Comparison of ENCODE assay signal across 8 cellular contexts in the genomic region with DNA sequence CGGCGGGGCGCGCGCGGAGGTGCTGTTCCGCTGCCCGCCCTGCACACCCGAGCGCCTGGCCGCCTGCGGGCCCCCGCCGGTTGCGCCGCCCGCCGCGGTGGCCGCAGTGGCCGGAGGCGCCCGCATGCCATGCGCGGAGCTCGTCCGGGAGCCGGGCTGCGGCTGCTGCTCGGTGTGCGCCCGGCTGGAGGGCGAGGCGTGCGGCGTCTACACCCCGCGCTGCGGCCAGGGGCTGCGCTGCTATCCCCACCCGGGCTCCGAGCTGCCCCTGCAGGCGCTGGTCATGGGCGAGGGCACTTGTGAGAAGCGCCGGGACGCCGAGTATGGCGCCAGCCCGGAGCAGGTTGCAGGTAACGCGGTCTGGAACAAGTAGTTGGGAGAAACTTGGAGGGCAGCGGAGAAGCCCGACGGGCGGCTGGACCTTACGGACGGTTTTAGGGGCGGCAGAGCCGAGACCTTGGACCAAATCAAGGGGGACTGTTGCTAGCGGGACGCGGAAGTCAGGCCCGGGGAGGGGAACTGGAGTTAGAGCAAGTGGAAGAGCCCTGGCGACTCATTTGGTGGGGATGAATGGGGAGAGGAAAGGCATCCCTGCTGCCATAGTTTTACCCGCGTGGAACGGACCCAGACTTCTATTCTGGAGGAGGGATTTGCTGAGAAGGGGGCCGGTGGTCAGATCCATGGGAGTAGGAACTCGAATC. TPM values are rescaled to one million over a fixed set of nuclear protein-coding genes. Genes with fewer than 3 reads are reported as not detected.
DNase-seq lines count a peak whose midpoint lies in the region; ATAC-seq, FAIRE-seq and TF ChIP-seq lines count a peak whose summit lies in the region.

No MANE protein-coding gene starts in this region.

- CTCF ChIA-PET in PC-9 (lab: Charles Lee) = no interaction called here
- CTCF ChIA-PET in endothelial cell of umbilical vein (lab: Charles Lee) = interaction anchor here (1.6 to 3.3 kb wide), 2 partner anchors 33 to 115 kb away, joined by 4 to 20 read pairs; no protein-coding TSS in a partner anchor

- H3K4me3 ChIP-seq in PC-9 (peak overlapping the region; percentile 56), endothelial cell of umbilical vein (replicated peaks in 1 of 3; ENCODE audit: insufficient read depth in 1 of 3, low read depth in 1 of 3, low read length in 3 of 3) (peak overlapping the region; percentile 52 to 79 (median 59)), neural cell (ENCODE audit: low read length) (peak overlapping the region; percentile 98)

- H3K79me2 ChIP-seq in PC-9 (ENCODE audit: low read depth) = peaks cover 21% of the 10 kb centered on the region
- peaks cover 18% of the 10 kb centered on the region for H3K79me2 ChIP-seq in endothelial cell of umbilical vein (ENCODE audit: control insufficient read depth, insufficient read depth, low read length)
- H3K79me2 ChIP-seq in neural cell (replicated peaks; ENCODE audit: insufficient read depth, low read length) = peaks cover 26% of the 10 kb centered on the region

- H4K20me1 ChIP-seq in PC-9 (ENCODE audit: insufficient read depth) (no peaks in the 10 kb centered on the region), endothelial cell of umbilical vein (replicated peaks; ENCODE audit: control insufficient read depth, extremely low read depth, insufficient read depth, low read length) (no peaks in the 10 kb centered on the region), neural cell (ENCODE audit: insufficient read depth) (no peaks in the 10 kb centered on the region)

- H3K9me3 ChIP-seq in PC-9 (ENCODE audit: insufficient read depth, low read depth) = no peaks in the 10 kb centered on the region
- H3K9me3 ChIP-seq in endothelial cell of umbilical vein (replicated peaks; ENCODE audit: control insufficient read depth, insufficient read depth, low read length) = no peaks in the 10 kb centered on the region
- no peaks in the 10 kb centered on the region for H3K9me3 ChIP-seq in neural cell (ENCODE audit: low read length)

- H3K36me3 ChIP-seq in PC-9 (ENCODE audit: low read depth) = no peaks in the 10 kb centered on the region
- H3K36me3 ChIP-seq in endothelial cell of umbilical vein (ENCODE audit: control insufficient read depth in 2 of 2, extremely low read depth in 1 of 2, insufficient read depth in 2 of 2, low read length in 2 of 2) = no peaks in the 10 kb centered on the region
- no peaks in the 10 kb centered on the region for H3K36me3 ChIP-seq in neural cell (ENCODE audit: insufficient read depth, low read length)

- peak; percentile 38 for DNase-seq in NCI-H146 (lab: John Stamatoyannopoulos, UW)
- DNase-seq in NCI-H146 treated with DMSO at 0.1 percent for 48 hours (lab: John Stamatoyannopoulos, UW; ENCODE audit: unreplicated experiment) = no peak
- DNase-seq in PC-9 = peak in 1 of 2 experiments; percentile 37
- peak; percentile 55 for DNase-seq in endothelial cell of umbilical vein (ENCODE audit: low read depth, low spot score)
- DNase-seq in H4 (ENCODE audit: low spot score) = no peak
- DNase-seq in amygdala (lab: John Stamatoyannopoulos, UW) = no peak

- no peaks in the 10 kb centered on the region for H3K27me3 ChIP-seq in PC-9 (ENCODE audit: insufficient read depth, low read depth)
- peaks cover 6 to 9% of the 10 kb centered on the region in 2 experiments for H3K27me3 ChIP-seq in endothelial cell of umbilical vein (ENCODE audit: control insufficient read depth in 2 of 2, insufficient read depth in 2 of 2, low read length in 2 of 2)
- H3K27me3 ChIP-seq in neural cell (ENCODE audit: insufficient read depth, low read depth, low read length) = no peaks in the 10 kb centered on the region

- intact Hi-C loops in PC-9 (cut with micrococcal nuclease; ENCODE audit: unreplicated experiment) (loop anchor here (5.0 kb wide), 1 partner anchor 91 kb away; no protein-coding TSS in a partner anchor), endothelial cell of umbilical vein (cut with micrococcal nuclease) (loop anchor here (1.0 to 10.0 kb wide), 4 partner anchors 21 to 519 kb away; no protein-coding TSS in a partner anchor)

- peak; percentile 7 for TF ChIP-seq RAD21 in neural cell (conservative IDR thresholded peaks at IDR 0.05)

- no peak for TF ChIP-seq EP300 in neural cell (conservative IDR thresholded peaks at IDR 0.05; ENCODE audit: poor library complexity, severe bottlenecking)

- POLR2A ChIA-PET in PC-9 (lab: Charles Lee; ENCODE audit: unreplicated experiment) = no interaction called here
- POLR2A ChIA-PET in endothelial cell of umbilical vein (lab: Charles Lee) = no interaction called here

- no peak for TF ChIP-seq CTCF in PC-9 (conservative IDR thresholded peaks at IDR 0.05)
- TF ChIP-seq CTCF in endothelial cell of umbilical vein (IDR thresholded peaks at IDR 0.05; ENCODE audit: extremely low read depth in 1 of 2, insufficient read depth in 1 of 2, low read depth in 1 of 2, low read length in 2 of 2) = no peak
- TF ChIP-seq CTCF in neural cell (IDR thresholded peaks at IDR 0.05; ENCODE audit: poor library complexity, severe bottlenecking) = no peak

- TF ChIP-seq POLR2A in endothelial cell of umbilical vein (IDR thresholded peaks at IDR 0.05; ENCODE audit: low read depth, low read length) = no peak

- H3K27ac ChIP-seq in PC-9 (no peak overlapping the region), endothelial cell of umbilical vein (ENCODE audit: insufficient read depth, low read depth, low read length) (no peak overlapping the region), neural cell (ENCODE audit: low read length) (no peak overlapping the region)

- H3K4me1 ChIP-seq in PC-9 (replicated peaks; ENCODE audit: insufficient read depth) (peaks cover 42% of the 10 kb centered on the region), endothelial cell of umbilical vein (ENCODE audit: control insufficient read depth, extremely low read depth, insufficient read depth, low read length) (peaks cover 30% of the 10 kb centered on the region)

- no peak for FAIRE-seq in endothelial cell of umbilical vein (lab: Jason Lieb, UNC)

- ATAC-seq in HG03457 (IDR thresholded peaks at IDR 0.05; ENCODE audit: unreplicated experiment) = no peak

- peak overlapping the region; percentile 57 for H3K9ac ChIP-seq in endothelial cell of umbilical vein (replicated peaks; ENCODE audit: extremely low read depth, insufficient read depth, low read length)
- peak overlapping the region; percentile 68 for H3K9ac ChIP-seq in neural cell (ENCODE audit: low read length)

- H3F3A ChIP-seq in PC-9 (ENCODE audit: insufficient read depth, low read depth) (peaks cover 6% of the 10 kb centered on the region; the same call in 1 of the 2 replicates), neural cell (ENCODE audit: insufficient read depth, low read length, poor library complexity, severe bottlenecking) (peaks cover 4% of the 10 kb centered on the region)

- no peaks in the 10 kb centered on the region for H3K9me1 ChIP-seq in endothelial cell of umbilical vein (replicated peaks; ENCODE audit: control insufficient read depth, extremely low read depth, insufficient read depth, low read length)

- BruUV-seq in PC-9 (replicated peaks; lab: Mats Ljungman, UMichigan) (no TSS peak), endothelial cell of umbilical vein (replicated peaks; lab: Mats Ljungman, UMichigan) (no TSS peak)

- H3K9me2 ChIP-seq in PC-9 (ENCODE audit: insufficient read depth) = no peaks in the 10 kb centered on the region
- H3K9me2 ChIP-seq in neural cell (ENCODE audit: insufficient read depth, low read length) = no peaks in the 10 kb centered on the region

- H2AFZ ChIP-seq in PC-9 = 0 out of 2 replicates have a peak overlapping the region, but pooled peaks have one; percentile 60
- peak overlapping the region; percentile 80 for H2AFZ ChIP-seq in endothelial cell of umbilical vein (ENCODE audit: low read depth, low read length)
- no peak overlapping the region for H2AFZ ChIP-seq in neural cell (ENCODE audit: low read depth, low read length)

- dilution Hi-C loops in endothelial cell of umbilical vein (cut with MboI; ENCODE audit: extremely low pct_ligation_motif_present, low sequenced_read_pairs) = no loop called here

- H3K4me2 ChIP-seq in PC-9 (peak overlapping the region; percentile 59), endothelial cell of umbilical vein (ENCODE audit: insufficient read depth, low read length) (peak overlapping the region; percentile 79), neural cell (ENCODE audit: low read length) (peak overlapping the region; percentile 94)

TF ChIP-seq in endothelial cell of umbilical vein, 7 proteins besides CTCF, POLR2A, EP300 and RAD21:
- no peak for TF ChIP-seq EZH2 (IDR thresholded peaks at IDR 0.05; ENCODE audit: borderline replicate concordance, low read depth, low read length, severe bottlenecking)
- TF ChIP-seq, protein P1, sequence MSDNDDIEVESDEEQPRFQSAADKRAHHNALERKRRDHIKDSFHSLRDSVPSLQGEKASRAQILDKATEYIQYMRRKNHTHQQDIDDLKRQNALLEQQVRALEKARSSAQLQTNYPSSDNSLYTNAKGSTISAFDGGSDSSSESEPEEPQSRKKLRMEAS (IDR thresholded peaks at IDR 0.05; ENCODE audit: insufficient read depth, insufficient read length) = no peak
- TF ChIP-seq POLR2AphosphoS5 (IDR thresholded peaks at IDR 0.05; ENCODE audit: insufficient read depth, low read depth, low read length) = no peak
- TF ChIP-seq JUN (IDR thresholded peaks at IDR 0.05; ENCODE audit: borderline replicate concordance, insufficient read depth, insufficient read length, low read depth) = no peak

TF ChIP-seq in neural cell, 6 proteins besides CTCF, POLR2A, EP300 and RAD21 (continues in another document):
- no peak for TF ChIP-seq MXI1 (conservative IDR thresholded peaks at IDR 0.05; ENCODE audit: poor library complexity, severe bottlenecking)
- TF ChIP-seq SMC3 (conservative IDR thresholded peaks at IDR 0.05; ENCODE audit: poor library complexity) = no peak
- no peak for TF ChIP-seq POLR2AphosphoS5 (IDR thresholded peaks at IDR 0.05)
- no peak for TF ChIP-seq TAF1 (IDR thresholded peaks at IDR 0.05; ENCODE audit: low read depth)
- no peak for TF ChIP-seq EZH2 (IDR thresholded peaks at IDR 0.05; ENCODE audit: borderline replicate concordance, insufficient read depth, low read length, poor library complexity, severe bottlenecking)

RNA-seq across cellular contexts. Expression of a gene that starts 0.5 kb away (rescaled TPM):
- 106 and 133 TPM in 2 replicates for total RNA-seq in PC-9 (2021)
- total RNA-seq in endothelial cell of umbilical vein = 212 and 229 TPM in 2 replicates
- 261 and 387 TPM in 2 replicates for polyA plus RNA-seq in endothelial cell of umbilical vein
- polyA plus RNA-seq in endothelial cell of umbilical vein (2011; cell fraction: cytosol; rRNA removed) = 176 and 229 TPM in 2 replicates
- polyA plus RNA-seq in endothelial cell of umbilical vein (2011; cell fraction: nucleus; rRNA removed) = 67.7 and 72.0 TPM in 2 replicates
- 165 and 239 TPM in 2 replicates for polyA plus RNA-seq in endothelial cell of umbilical vein (2012)
- polyA minus RNA-seq in endothelial cell of umbilical vein = 54.2 and 57.8 TPM in 2 replicates
- polyA minus RNA-seq in endothelial cell of umbilical vein (2011; cell fraction: cytosol; rRNA and poly(A)+ RNA removed) = not detected
- polyA minus RNA-seq in endothelial cell of umbilical vein (2011; cell fraction: nucleus; rRNA and poly(A)+ RNA removed) = 9.4 and 17.5 TPM in 2 replicates
- 150 and 174 TPM in 2 replicates for polyA plus RNA-seq in neural cell
- polyA minus RNA-seq in neural cell = 124 and 128 TPM in 2 replicates
- total RNA-seq in H4 (2014; rRNA removed; shearing (Covaris generic)) = 11.6 and 14.7 TPM in 2 replicates

Comparison
In these comparisons a context has a peak if more than half of its experiments do, and no peak if none do; other contexts are left out.
1. DNase-seq: peak in NCI-H146 (single experiment) and endothelial cell of umbilical vein (single experiment); none in NCI-H146 treated with DMSO at 0.1 percent for 48 hours (single experiment), H4 (single experiment) and amygdala (0 of 56).
2. Peak in every context shown above with its lines, with median percentiles within 50 percentile points of each other: H3K4me2 ChIP-seq and H3K4me3 ChIP-seq.